8 cellular contexts compared by ENCODE assay signal in genomic region chr3:17645074-17645698, GRCh38.
DNase-seq lines count a peak whose midpoint lies in the region; ATAC-seq and TF ChIP-seq lines count a peak whose summit lies in the region.

No MANE protein-coding gene starts in this region.

- no peaks in the 10 kb centered on the region for H3K9me3 ChIP-seq in CD4-positive, alpha-beta T cell (ENCODE audit: control insufficient read depth, low read length)

- H3K36me3 Mint-ChIP-seq in CD4-positive, alpha-beta T cell (ENCODE audit: low read depth) = no peaks in the 10 kb centered on the region

- no peak for DNase-seq in CD4-positive, alpha-beta T cell
- DNase-seq in HEK293T (ENCODE audit: extremely low spot score) (peak; percentile 49), NOMO-1 treated with DMSO at 0.1 percent for 48 hours (lab: John Stamatoyannopoulos, UW; ENCODE audit: unreplicated experiment) (peak; percentile 51), coronary artery (ENCODE audit: low spot score) (no peak), lung microvascular endothelial cell (ENCODE audit: low read depth in 2 of 2) (peak; percentile 69 to 70), HPDE6-E6E7 (ENCODE audit: extremely low spot score) (no peak)

- H3K27ac Mint-ChIP-seq in CD4-positive, alpha-beta T cell = no peak overlapping the region

- POLR2A ChIA-PET in CD4-positive, alpha-beta T cell (lab: Charles Lee) = interaction anchor here (0.8 kb wide), 1 partner anchor 1343 kb away, joined by 3 read pairs; no protein-coding TSS in a partner anchor
- POLR2A ChIA-PET in HEK293T (lab: Yijun Ruan, JAX) = interaction anchor here (1.1 kb wide), 1 partner anchor 97 kb away, joined by 3 read pairs; the partner anchor contains the start of gene TBC1D5

- no peak for ATAC-seq in CD4-positive, alpha-beta T cell (ENCODE audit: poor library complexity)
- ATAC-seq in HG03378 (IDR thresholded peaks at IDR 0.05; ENCODE audit: unreplicated experiment) (no peak), GM21515 (IDR thresholded peaks at IDR 0.05; ENCODE audit: unreplicated experiment) (no peak)

- peaks cover 4% of the 10 kb centered on the region for H3K9me3 Mint-ChIP-seq in CD4-positive, alpha-beta T cell

- CTCF ChIA-PET in CD4-positive, alpha-beta T cell (lab: Charles Lee) = interaction anchor here (0.6 to 1.6 kb wide), 4 partner anchors 40 to 1340 kb away, joined by 3 to 13 read pairs (median 4); no protein-coding TSS in a partner anchor
- CTCF ChIA-PET in HEK293T (lab: Yijun Ruan, JAX) = interaction anchor here (0.6 to 1.6 kb wide), 10 partner anchors 9 to 1152 kb away, joined by 3 to 19 read pairs (median 4); no protein-coding TSS in a partner anchor

- peaks cover 6% of the 10 kb centered on the region for H3K4me1 Mint-ChIP-seq in CD4-positive, alpha-beta T cell (ENCODE audit: low read depth)

- H3K27me3 ChIP-seq in CD4-positive, alpha-beta T cell (ENCODE audit: control insufficient read depth, insufficient read depth, low read length) = no peaks in the 10 kb centered on the region

- no peak overlapping the region for H3K4me3 Mint-ChIP-seq in CD4-positive, alpha-beta T cell

- H3K4me3 ChIP-seq in coronary artery = no peak overlapping the region

- H3K27ac ChIP-seq in CD4-positive, alpha-beta T cell (ENCODE audit: low read depth, low read length) = no peak overlapping the region
- H3K27ac ChIP-seq in coronary artery = no peak overlapping the region

- H3K27me3 Mint-ChIP-seq in CD4-positive, alpha-beta T cell = no peaks in the 10 kb centered on the region

- intact Hi-C loops in CD4-positive, alpha-beta T cell (cut with DNase I, micrococcal nuclease) = loop anchor here (1.0 to 10.0 kb wide), 3 partner anchors 196 to 1342 kb away; no protein-coding TSS in a partner anchor

- peak; percentile 60 for TF ChIP-seq CTCF in CD4-positive, alpha-beta T cell (IDR thresholded peaks at IDR 0.05)
- TF ChIP-seq CTCF in coronary artery (IDR thresholded peaks at IDR 0.05) = peak; percentile 44

TF ChIP-seq in HEK293T, 16 proteins besides CTCF, POLR2A, EP300 and RAD21:
- TF ChIP-seq FOXK2 (IDR thresholded peaks at IDR 0.05) (no peak), ARNT (IDR thresholded peaks at IDR 0.05) (no peak), FOXA1 (IDR thresholded peaks at IDR 0.05) (no peak), LEF1 (IDR thresholded peaks at IDR 0.05; ENCODE audit: borderline replicate concordance) (no peak), NFRKB (IDR thresholded peaks at IDR 0.05) (no peak), ZNF384 (IDR thresholded peaks at IDR 0.05) (no peak), CTBP1 (IDR thresholded peaks at IDR 0.05; ENCODE audit: borderline replicate concordance) (no peak), ELF4 (IDR thresholded peaks at IDR 0.05) (no peak), BHLHE40 (IDR thresholded peaks at IDR 0.05; ENCODE audit: borderline replicate concordance) (no peak), FOXM1 (IDR thresholded peaks at IDR 0.05; ENCODE audit: borderline replicate concordance) (no peak), L3MBTL2 (conservative IDR thresholded peaks at IDR 0.05) (no peak), SUZ12 (IDR thresholded peaks at IDR 0.05) (no peak), HDGF (IDR thresholded peaks at IDR 0.05; ENCODE audit: borderline replicate concordance) (no peak), SP1 (IDR thresholded peaks at IDR 0.05) (no peak)

Comparison
In these comparisons a context has a peak if more than half of its experiments do, and no peak if none do; other contexts are left out.
1. DNase-seq: peak in HEK293T (single experiment), NOMO-1 treated with DMSO at 0.1 percent for 48 hours (single experiment) and lung microvascular endothelial cell (2 of 2); none in CD4-positive, alpha-beta T cell (0 of 10), coronary artery (single experiment) and HPDE6-E6E7 (single experiment).